In genomic region chr1:7257225-7257624, GRCh38 we compare ENCODE assay signal across 1 cellular context.
TF ChIP-seq lines count a peak whose summit lies in the region.

No MANE protein-coding gene starts in this region.

TF ChIP-seq in WTC11, 78 proteins besides CTCF, POLR2A, EP300 and RAD21 (continued from another document):
- TF ChIP-seq, protein P1, sequence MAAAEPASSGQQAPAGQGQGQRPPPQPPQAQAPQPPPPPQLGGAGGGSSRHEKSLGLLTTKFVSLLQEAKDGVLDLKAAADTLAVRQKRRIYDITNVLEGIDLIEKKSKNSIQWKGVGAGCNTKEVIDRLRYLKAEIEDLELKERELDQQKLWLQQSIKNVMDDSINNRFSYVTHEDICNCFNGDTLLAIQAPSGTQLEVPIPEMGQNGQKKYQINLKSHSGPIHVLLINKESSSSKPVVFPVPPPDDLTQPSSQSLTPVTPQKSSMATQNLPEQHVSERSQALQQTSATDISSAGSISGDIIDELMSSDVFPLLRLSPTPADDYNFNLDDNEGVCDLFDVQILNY (CRISPR knock-in tag; IDR thresholded peaks at IDR 0.05) = no peak
- no peak for TF ChIP-seq ZNF423 (CRISPR knock-in tag; IDR thresholded peaks at IDR 0.05)
- TF ChIP-seq, protein P2, sequence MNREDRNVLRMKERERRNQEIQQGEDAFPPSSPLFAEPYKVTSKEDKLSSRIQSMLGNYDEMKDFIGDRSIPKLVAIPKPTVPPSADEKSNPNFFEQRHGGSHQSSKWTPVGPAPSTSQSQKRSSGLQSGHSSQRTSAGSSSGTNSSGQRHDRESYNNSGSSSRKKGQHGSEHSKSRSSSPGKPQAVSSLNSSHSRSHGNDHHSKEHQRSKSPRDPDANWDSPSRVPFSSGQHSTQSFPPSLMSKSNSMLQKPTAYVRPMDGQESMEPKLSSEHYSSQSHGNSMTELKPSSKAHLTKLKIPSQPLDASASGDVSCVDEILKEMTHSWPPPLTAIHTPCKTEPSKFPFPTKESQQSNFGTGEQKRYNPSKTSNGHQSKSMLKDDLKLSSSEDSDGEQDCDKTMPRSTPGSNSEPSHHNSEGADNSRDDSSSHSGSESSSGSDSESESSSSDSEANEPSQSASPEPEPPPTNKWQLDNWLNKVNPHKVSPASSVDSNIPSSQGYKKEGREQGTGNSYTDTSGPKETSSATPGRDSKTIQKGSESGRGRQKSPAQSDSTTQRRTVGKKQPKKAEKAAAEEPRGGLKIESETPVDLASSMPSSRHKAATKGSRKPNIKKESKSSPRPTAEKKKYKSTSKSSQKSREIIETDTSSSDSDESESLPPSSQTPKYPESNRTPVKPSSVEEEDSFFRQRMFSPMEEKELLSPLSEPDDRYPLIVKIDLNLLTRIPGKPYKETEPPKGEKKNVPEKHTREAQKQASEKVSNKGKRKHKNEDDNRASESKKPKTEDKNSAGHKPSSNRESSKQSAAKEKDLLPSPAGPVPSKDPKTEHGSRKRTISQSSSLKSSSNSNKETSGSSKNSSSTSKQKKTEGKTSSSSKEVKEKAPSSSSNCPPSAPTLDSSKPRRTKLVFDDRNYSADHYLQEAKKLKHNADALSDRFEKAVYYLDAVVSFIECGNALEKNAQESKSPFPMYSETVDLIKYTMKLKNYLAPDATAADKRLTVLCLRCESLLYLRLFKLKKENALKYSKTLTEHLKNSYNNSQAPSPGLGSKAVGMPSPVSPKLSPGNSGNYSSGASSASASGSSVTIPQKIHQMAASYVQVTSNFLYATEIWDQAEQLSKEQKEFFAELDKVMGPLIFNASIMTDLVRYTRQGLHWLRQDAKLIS (CRISPR knock-in tag; IDR thresholded peaks at IDR 0.05; ENCODE audit: borderline replicate concordance) = no peak
- no peak for TF ChIP-seq TP53 (CRISPR knock-in tag; IDR thresholded peaks at IDR 0.05)
